ENCODE assay signal across 1 cellular context in the genomic region with DNA sequence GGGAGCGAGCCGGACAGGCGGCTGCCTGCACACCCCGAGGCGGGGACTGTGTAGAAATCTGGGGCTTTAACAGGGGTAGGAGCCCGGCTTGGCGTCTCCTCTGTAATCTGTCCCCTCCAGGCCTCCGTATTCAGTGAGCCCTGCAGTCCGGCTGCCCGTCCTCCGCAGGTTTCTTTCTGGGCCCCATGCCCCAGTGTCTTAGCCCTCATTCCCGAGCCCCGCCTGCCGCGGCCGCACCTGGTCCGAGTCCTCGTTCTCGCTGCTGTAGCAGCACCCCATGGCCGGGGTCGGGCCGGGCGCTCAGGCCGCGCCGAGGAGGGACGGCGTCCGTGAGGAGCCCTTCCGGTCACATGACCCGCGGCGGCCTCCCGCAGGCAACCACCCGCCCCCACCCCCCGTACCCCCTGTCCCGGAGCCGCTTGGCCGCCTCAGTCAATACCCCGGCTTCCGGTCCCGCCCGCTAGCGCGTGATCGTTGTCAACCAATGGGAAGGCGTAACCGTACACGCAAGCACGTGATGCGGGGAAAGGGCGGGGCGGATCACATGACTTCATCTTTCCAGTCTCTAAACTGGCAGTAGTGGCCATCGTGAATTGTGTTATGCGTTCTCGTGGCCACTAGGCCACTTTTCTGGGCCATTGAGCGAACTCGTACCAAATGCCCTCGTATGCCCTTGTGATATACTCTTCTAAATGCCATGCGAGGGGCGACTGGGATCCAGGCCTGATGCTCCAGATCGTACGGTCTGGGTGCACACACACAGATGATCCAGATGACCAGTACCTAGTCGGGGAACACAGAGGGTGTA.
TF ChIP-seq lines count a peak whose summit lies in the region.

A gene (minus strand): TSS at position 352 of the 808 bp plus-strand sequence. CDS start 73 bp downstream, at position 279.

TF ChIP-seq in HepG2, 621 proteins besides CTCF, POLR2A, EP300 and RAD21 (continued from another document and continues in another):
- TF ChIP-seq, protein P1, sequence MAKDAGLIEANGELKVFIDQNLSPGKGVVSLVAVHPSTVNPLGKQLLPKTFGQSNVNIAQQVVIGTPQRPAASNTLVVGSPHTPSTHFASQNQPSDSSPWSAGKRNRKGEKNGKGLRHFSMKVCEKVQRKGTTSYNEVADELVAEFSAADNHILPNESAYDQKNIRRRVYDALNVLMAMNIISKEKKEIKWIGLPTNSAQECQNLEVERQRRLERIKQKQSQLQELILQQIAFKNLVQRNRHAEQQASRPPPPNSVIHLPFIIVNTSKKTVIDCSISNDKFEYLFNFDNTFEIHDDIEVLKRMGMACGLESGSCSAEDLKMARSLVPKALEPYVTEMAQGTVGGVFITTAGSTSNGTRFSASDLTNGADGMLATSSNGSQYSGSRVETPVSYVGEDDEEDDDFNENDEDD (CRISPR knock-in tag; IDR thresholded peaks at IDR 0.05; ENCODE audit: borderline replicate concordance), result peak; percentile 63
- no peak for TF ChIP-seq ZBTB42 (CRISPR knock-in tag; IDR thresholded peaks at IDR 0.05)
- TF ChIP-seq, protein P2, sequence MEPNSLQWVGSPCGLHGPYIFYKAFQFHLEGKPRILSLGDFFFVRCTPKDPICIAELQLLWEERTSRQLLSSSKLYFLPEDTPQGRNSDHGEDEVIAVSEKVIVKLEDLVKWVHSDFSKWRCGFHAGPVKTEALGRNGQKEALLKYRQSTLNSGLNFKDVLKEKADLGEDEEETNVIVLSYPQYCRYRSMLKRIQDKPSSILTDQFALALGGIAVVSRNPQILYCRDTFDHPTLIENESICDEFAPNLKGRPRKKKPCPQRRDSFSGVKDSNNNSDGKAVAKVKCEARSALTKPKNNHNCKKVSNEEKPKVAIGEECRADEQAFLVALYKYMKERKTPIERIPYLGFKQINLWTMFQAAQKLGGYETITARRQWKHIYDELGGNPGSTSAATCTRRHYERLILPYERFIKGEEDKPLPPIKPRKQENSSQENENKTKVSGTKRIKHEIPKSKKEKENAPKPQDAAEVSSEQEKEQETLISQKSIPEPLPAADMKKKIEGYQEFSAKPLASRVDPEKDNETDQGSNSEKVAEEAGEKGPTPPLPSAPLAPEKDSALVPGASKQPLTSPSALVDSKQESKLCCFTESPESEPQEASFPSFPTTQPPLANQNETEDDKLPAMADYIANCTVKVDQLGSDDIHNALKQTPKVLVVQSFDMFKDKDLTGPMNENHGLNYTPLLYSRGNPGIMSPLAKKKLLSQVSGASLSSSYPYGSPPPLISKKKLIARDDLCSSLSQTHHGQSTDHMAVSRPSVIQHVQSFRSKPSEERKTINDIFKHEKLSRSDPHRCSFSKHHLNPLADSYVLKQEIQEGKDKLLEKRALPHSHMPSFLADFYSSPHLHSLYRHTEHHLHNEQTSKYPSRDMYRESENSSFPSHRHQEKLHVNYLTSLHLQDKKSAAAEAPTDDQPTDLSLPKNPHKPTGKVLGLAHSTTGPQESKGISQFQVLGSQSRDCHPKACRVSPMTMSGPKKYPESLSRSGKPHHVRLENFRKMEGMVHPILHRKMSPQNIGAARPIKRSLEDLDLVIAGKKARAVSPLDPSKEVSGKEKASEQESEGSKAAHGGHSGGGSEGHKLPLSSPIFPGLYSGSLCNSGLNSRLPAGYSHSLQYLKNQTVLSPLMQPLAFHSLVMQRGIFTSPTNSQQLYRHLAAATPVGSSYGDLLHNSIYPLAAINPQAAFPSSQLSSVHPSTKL (CRISPR knock-in tag; IDR thresholded peaks at IDR 0.05), result peak; percentile 43
- no peak for TF ChIP-seq JUND (CRISPR knock-in tag; IDR thresholded peaks at IDR 0.05)
- peak; percentile 47; the same call in 1 of the 3 replicates for TF ChIP-seq MXI1 (IDR thresholded peaks at IDR 0.05; ENCODE audit: borderline replicate concordance, low read depth, low read length)
- TF ChIP-seq GTF2F1 (IDR thresholded peaks at IDR 0.05; ENCODE audit: low read length), result 0 out of 2 replicates have a peak, but pooled peaks have one; percentile 28
- TF ChIP-seq ZNF33A (CRISPR knock-in tag; IDR thresholded peaks at IDR 0.05; ENCODE audit: borderline replicate concordance), result no peak
- TF ChIP-seq ZBTB38 (CRISPR knock-in tag; IDR thresholded peaks at IDR 0.05), result peak; percentile 88
- peak; percentile 34; the same call in 1 of the 2 replicates for TF ChIP-seq ZNF143 (CRISPR knock-in tag; IDR thresholded peaks at IDR 0.05)
- TF ChIP-seq YY1 (IDR thresholded peaks at IDR 0.05; ENCODE audit: insufficient read depth, insufficient replicate concordance, low read depth, low read length), result peak; percentile 49
- TF ChIP-seq ZNF761 (CRISPR knock-in tag; conservative IDR thresholded peaks at IDR 0.05), result no peak
- no peak for TF ChIP-seq ZNF234 (CRISPR knock-in tag; conservative IDR thresholded peaks at IDR 0.05)
- TF ChIP-seq ZSCAN25 (CRISPR knock-in tag; IDR thresholded peaks at IDR 0.05), result 0 out of 2 replicates have a peak, but pooled peaks have one; percentile 59
- TF ChIP-seq ZNF496 (CRISPR knock-in tag; IDR thresholded peaks at IDR 0.05; ENCODE audit: insufficient replicate concordance), result no peak
- TF ChIP-seq MIER3 (CRISPR knock-in tag; IDR thresholded peaks at IDR 0.05; ENCODE audit: borderline replicate concordance), result no peak; the same call in 1 of the 2 replicates
- TF ChIP-seq ZNF577 (CRISPR knock-in tag; IDR thresholded peaks at IDR 0.05; ENCODE audit: borderline replicate concordance, low read depth), result no peak
- no peak for TF ChIP-seq GPN1 (CRISPR knock-in tag; IDR thresholded peaks at IDR 0.05; ENCODE audit: borderline replicate concordance)
- TF ChIP-seq ZC3H13 (CRISPR knock-in tag; IDR thresholded peaks at IDR 0.05), result no peak
- TF ChIP-seq PTBP1 (IDR thresholded peaks at IDR 0.05; ENCODE audit: low read depth, low read length, poor library complexity, severe bottlenecking), result no peak
- peak; percentile 97 for TF ChIP-seq ZMYM4 (CRISPR knock-in tag; IDR thresholded peaks at IDR 0.05)
- TF ChIP-seq ZNF225 (CRISPR knock-in tag; IDR thresholded peaks at IDR 0.05), result peak; percentile 76; the same call in 1 of the 2 replicates
- TF ChIP-seq CREM (IDR thresholded peaks at IDR 0.05), result no peak
- no peak for TF ChIP-seq CREM (CRISPR knock-in tag; IDR thresholded peaks at IDR 0.05)
- TF ChIP-seq SRY (CRISPR knock-in tag; IDR thresholded peaks at IDR 0.05), result no peak; the same call in 1 of the 2 replicates
- TF ChIP-seq, protein P3, sequence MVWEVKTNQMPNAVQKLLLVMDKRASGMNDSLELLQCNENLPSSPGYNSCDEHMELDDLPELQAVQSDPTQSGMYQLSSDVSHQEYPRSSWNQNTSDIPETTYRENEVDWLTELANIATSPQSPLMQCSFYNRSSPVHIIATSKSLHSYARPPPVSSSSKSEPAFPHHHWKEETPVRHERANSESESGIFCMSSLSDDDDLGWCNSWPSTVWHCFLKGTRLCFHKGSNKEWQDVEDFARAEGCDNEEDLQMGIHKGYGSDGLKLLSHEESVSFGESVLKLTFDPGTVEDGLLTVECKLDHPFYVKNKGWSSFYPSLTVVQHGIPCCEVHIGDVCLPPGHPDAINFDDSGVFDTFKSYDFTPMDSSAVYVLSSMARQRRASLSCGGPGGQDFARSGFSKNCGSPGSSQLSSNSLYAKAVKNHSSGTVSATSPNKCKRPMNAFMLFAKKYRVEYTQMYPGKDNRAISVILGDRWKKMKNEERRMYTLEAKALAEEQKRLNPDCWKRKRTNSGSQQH (CRISPR knock-in tag; IDR thresholded peaks at IDR 0.05; ENCODE audit: low read depth), result no peak
- TF ChIP-seq, protein P4, sequence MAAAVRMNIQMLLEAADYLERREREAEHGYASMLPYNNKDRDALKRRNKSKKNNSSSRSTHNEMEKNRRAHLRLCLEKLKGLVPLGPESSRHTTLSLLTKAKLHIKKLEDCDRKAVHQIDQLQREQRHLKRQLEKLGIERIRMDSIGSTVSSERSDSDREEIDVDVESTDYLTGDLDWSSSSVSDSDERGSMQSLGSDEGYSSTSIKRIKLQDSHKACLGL (CRISPR knock-in tag; IDR thresholded peaks at IDR 0.05), result peak; percentile 87
- TF ChIP-seq PHF20 (CRISPR knock-in tag; IDR thresholded peaks at IDR 0.05), result peak; percentile 94
- TF ChIP-seq ZNF614 (CRISPR knock-in tag; IDR thresholded peaks at IDR 0.05; ENCODE audit: borderline replicate concordance), result peak; percentile 16; the same call in 1 of the 2 replicates
- TF ChIP-seq CEBPB (IDR thresholded peaks at IDR 0.05; ENCODE audit: borderline replicate concordance, low read depth, low read length), result no peak
- TF ChIP-seq MEF2D (CRISPR knock-in tag; IDR thresholded peaks at IDR 0.05), result peak; percentile 68
- TF ChIP-seq ZNF546 (CRISPR knock-in tag; conservative IDR thresholded peaks at IDR 0.05), result no peak; the same call in 1 of the 2 replicates
- TF ChIP-seq, protein P5, sequence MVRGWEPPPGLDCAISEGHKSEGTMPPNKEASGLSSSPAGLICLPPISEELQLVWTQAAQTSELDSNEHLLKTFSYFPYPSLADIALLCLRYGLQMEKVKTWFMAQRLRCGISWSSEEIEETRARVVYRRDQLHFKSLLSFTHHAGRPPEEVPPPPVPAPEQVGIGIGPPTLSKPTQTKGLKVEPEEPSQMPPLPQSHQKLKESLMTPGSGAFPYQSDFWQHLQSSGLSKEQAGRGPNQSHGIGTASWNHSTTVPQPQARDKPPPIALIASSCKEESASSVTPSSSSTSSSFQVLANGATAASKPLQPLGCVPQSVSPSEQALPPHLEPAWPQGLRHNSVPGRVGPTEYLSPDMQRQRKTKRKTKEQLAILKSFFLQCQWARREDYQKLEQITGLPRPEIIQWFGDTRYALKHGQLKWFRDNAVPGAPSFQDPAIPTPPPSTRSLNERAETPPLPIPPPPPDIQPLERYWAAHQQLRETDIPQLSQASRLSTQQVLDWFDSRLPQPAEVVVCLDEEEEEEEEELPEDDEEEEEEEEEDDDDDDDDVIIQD (CRISPR knock-in tag; IDR thresholded peaks at IDR 0.05; ENCODE audit: low read depth), result peak; percentile 81; the same call in 1 of the 2 replicates
- TF ChIP-seq, protein P6, sequence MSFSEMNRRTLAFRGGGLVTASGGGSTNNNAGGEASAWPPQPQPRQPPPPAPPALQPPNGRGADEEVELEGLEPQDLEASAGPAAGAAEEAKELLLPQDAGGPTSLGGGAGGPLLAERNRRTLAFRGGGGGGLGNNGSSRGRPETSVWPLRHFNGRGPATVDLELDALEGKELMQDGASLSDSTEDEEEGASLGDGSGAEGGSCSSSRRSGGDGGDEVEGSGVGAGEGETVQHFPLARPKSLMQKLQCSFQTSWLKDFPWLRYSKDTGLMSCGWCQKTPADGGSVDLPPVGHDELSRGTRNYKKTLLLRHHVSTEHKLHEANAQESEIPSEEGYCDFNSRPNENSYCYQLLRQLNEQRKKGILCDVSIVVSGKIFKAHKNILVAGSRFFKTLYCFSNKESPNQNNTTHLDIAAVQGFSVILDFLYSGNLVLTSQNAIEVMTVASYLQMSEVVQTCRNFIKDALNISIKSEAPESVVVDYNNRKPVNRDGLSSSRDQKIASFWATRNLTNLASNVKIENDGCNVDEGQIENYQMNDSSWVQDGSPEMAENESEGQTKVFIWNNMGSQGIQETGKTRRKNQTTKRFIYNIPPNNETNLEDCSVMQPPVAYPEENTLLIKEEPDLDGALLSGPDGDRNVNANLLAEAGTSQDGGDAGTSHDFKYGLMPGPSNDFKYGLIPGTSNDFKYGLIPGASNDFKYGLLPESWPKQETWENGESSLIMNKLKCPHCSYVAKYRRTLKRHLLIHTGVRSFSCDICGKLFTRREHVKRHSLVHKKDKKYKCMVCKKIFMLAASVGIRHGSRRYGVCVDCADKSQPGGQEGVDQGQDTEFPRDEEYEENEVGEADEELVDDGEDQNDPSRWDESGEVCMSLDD (CRISPR knock-in tag; IDR thresholded peaks at IDR 0.05; ENCODE audit: borderline replicate concordance), result no peak
- TF ChIP-seq ZNF83 (CRISPR knock-in tag; IDR thresholded peaks at IDR 0.05; ENCODE audit: borderline replicate concordance), result peak; percentile 54; the same call in 1 of the 2 replicates
- 0 out of 2 replicates have a peak, but pooled peaks have one; percentile 53 for TF ChIP-seq EEA1 (CRISPR knock-in tag; IDR thresholded peaks at IDR 0.05; ENCODE audit: borderline replicate concordance)
- peak; percentile 49; the same call in 1 of the 2 replicates for TF ChIP-seq TBX3 (IDR thresholded peaks at IDR 0.05; ENCODE audit: borderline replicate concordance)
- peak; percentile 84; the same call in 1 of the 2 replicates for TF ChIP-seq KAT7 (CRISPR knock-in tag; IDR thresholded peaks at IDR 0.05; ENCODE audit: borderline replicate concordance)
- peak; percentile 72; the same call in 1 of the 2 replicates for TF ChIP-seq MAZ (IDR thresholded peaks at IDR 0.05; ENCODE audit: borderline replicate concordance, low read depth, low read length)
- TF ChIP-seq MAZ (CRISPR knock-in tag; IDR thresholded peaks at IDR 0.05; ENCODE audit: low read depth), result peak; percentile 72
- TF ChIP-seq ZNF567 (CRISPR knock-in tag; IDR thresholded peaks at IDR 0.05; ENCODE audit: borderline replicate concordance), result 0 out of 2 replicates have a peak, but pooled peaks have one; percentile 56
- peak; percentile 87; the same call in 1 of the 2 replicates for TF ChIP-seq RNF2 (conservative IDR thresholded peaks at IDR 0.05; ENCODE audit: low read depth)
- TF ChIP-seq HNRNPLL (IDR thresholded peaks at IDR 0.05; ENCODE audit: low read depth, low read length, poor library complexity, severe bottlenecking), result peak; percentile 46
- TF ChIP-seq GABPA (IDR thresholded peaks at IDR 0.05; ENCODE audit: low read depth, low read length), result peak; percentile 79
- peak; percentile 90 for TF ChIP-seq GABPA (CRISPR knock-in tag; IDR thresholded peaks at IDR 0.05; ENCODE audit: low read depth)
- no peak for TF ChIP-seq CENPT (CRISPR knock-in tag; IDR thresholded peaks at IDR 0.05; ENCODE audit: low read depth)
- no peak for TF ChIP-seq ZFYVE20 (CRISPR knock-in tag; IDR thresholded peaks at IDR 0.05; ENCODE audit: borderline replicate concordance, low read depth)
- TF ChIP-seq ZNF510 (CRISPR knock-in tag; IDR thresholded peaks at IDR 0.05; ENCODE audit: low read depth), result no peak
- TF ChIP-seq ZNF138 (CRISPR knock-in tag; IDR thresholded peaks at IDR 0.05; ENCODE audit: low read depth), result peak; percentile 50; the same call in 1 of the 2 replicates
- TF ChIP-seq NFYC (CRISPR knock-in tag; IDR thresholded peaks at IDR 0.05), result peak; percentile 89
- TF ChIP-seq CHD4 (IDR thresholded peaks at IDR 0.05; ENCODE audit: borderline replicate concordance, low read length), result 0 out of 2 replicates have a peak, but pooled peaks have one; percentile 53
- TF ChIP-seq ZNF558 (CRISPR knock-in tag; IDR thresholded peaks at IDR 0.05; ENCODE audit: borderline replicate concordance), result no peak
- TF ChIP-seq U2AF2 (IDR thresholded peaks at IDR 0.05; ENCODE audit: low read depth, low read length), result no peak
- TF ChIP-seq, protein P7, sequence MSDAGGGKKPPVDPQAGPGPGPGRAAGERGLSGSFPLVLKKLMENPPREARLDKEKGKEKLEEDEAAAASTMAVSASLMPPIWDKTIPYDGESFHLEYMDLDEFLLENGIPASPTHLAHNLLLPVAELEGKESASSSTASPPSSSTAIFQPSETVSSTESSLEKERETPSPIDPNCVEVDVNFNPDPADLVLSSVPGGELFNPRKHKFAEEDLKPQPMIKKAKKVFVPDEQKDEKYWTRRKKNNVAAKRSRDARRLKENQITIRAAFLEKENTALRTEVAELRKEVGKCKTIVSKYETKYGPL (CRISPR knock-in tag; IDR thresholded peaks at IDR 0.05), result no peak
- TF ChIP-seq FOXJ3 (CRISPR knock-in tag; IDR thresholded peaks at IDR 0.05; ENCODE audit: borderline replicate concordance), result no peak
- no peak for TF ChIP-seq ZSCAN20 (CRISPR knock-in tag; IDR thresholded peaks at IDR 0.05; ENCODE audit: borderline replicate concordance)
- TF ChIP-seq POLR2G (IDR thresholded peaks at IDR 0.05; ENCODE audit: low read depth, low read length), result peak; percentile 88
